ENCODE assay signal across 14 cellular contexts in genomic region chrX:2705461-2705860, GRCh38. TPM values are rescaled to one million over a fixed set of nuclear protein-coding genes. Genes with fewer than 3 reads are reported as not detected.
DNase-seq lines count a peak whose midpoint lies in the region; ATAC-seq and TF ChIP-seq lines count a peak whose summit lies in the region.
"Had no signal": no experiment of that assay in that cellular context is flagged by ENCODE, and none has a peak within 500 bp of the region (broad histone marks: within the 10 kb centered on the region; RNA-seq: fewer than 3 reads in every experiment).

No MANE protein-coding gene starts in this region.

- no peak for ATAC-seq in CD8-positive, alpha-beta T cell
- ATAC-seq in naive thymus-derived CD8-positive, alpha-beta T cell: no peak
- ATAC-seq: mucosa of descending colon, Panc1 had no signal

- peak overlapping the region; percentile 36 for H3K27ac ChIP-seq in ACC112 (ENCODE audit: low read depth, low read length)
- H3K27ac ChIP-seq in CD8-positive, alpha-beta T cell (ENCODE audit: low read depth, low read length): no peak overlapping the region

- CTCF ChIA-PET in CD8-positive, alpha-beta T cell (lab: Charles Lee): no interaction called here
- CTCF ChIA-PET in GM10248 (lab: Yijun Ruan, JAX): no interaction called here

- H3K27me3 Mint-ChIP-seq in CD8-positive, alpha-beta T cell (ENCODE audit: low read depth): peaks cover 2% of the 10 kb centered on the region
- H3K27me3 Mint-ChIP-seq in brain (no peaks in the 10 kb centered on the region), immature natural killer cell (ENCODE audit: low read depth in 3 of 3) (peaks cover 0 to 3% (median 0%) of the 10 kb centered on the region in 3 donors)
- no peaks in the 10 kb centered on the region for H3K27me3 Mint-ChIP-seq in naive thymus-derived CD8-positive, alpha-beta T cell
- H3K27me3 Mint-ChIP-seq: CD4-positive, CD25-positive, alpha-beta regulatory T cell had no signal

- DNase-seq in CD8-positive, alpha-beta T cell: no peak
- no peak for DNase-seq in naive thymus-derived CD8-positive, alpha-beta T cell
- DNase-seq in NCI-H2196 treated with DMSO at 0.1 percent for 48 hours (lab: John Stamatoyannopoulos, UW; ENCODE audit: unreplicated experiment) (no peak), GM10248 (ENCODE audit: extremely low spot score) (no peak), immature natural killer cell (no peak), erythroblast (lab: John Stamatoyannopoulos, UW) (no peak)
- DNase-seq: CD4-positive, CD25-positive, alpha-beta regulatory T cell; central memory CD4-positive, alpha-beta T cell; NCI-H1105; NCI-H446 had no signal

- H3K27me3 ChIP-seq in ACC112 (ENCODE audit: insufficient read depth, low read length): no peaks in the 10 kb centered on the region
- no peaks in the 10 kb centered on the region for H3K27me3 ChIP-seq in CD8-positive, alpha-beta T cell (ENCODE audit: insufficient read depth, low read length)

- H3K4me3 ChIP-seq in ACC112 (ENCODE audit: low read depth, low read length): no peak overlapping the region
- no peak overlapping the region for H3K4me3 ChIP-seq in CD8-positive, alpha-beta T cell (ENCODE audit: low read depth, low read length)
- H3K4me3 ChIP-seq: mucosa of descending colon had no signal

- TF ChIP-seq CTCF in CD8-positive, alpha-beta T cell (IDR thresholded peaks at IDR 0.05): no peak
- TF ChIP-seq CTCF in brain (conservative IDR thresholded peaks at IDR 0.05) (no peak), GM10248 (IDR thresholded peaks at IDR 0.05; ENCODE audit: control extremely low read depth, extremely low read depth, low read depth, missing control alignments) (no peak)

- H3K4me1 ChIP-seq in ACC112 (ENCODE audit: control insufficient read depth, insufficient read depth, low read length, unreplicated experiment): peaks cover 72% of the 10 kb centered on the region
- H3K4me1 ChIP-seq in CD8-positive, alpha-beta T cell (ENCODE audit: insufficient read depth, low read length): peaks cover 83% of the 10 kb centered on the region

- H3K9me3 ChIP-seq in CD8-positive, alpha-beta T cell (ENCODE audit: low read length): no peaks in the 10 kb centered on the region
- H3K9me3 ChIP-seq: mucosa of descending colon had no signal

- H3K9me3 Mint-ChIP-seq in CD8-positive, alpha-beta T cell: no peaks in the 10 kb centered on the region
- H3K9me3 Mint-ChIP-seq in brain: peaks cover 0 to under 1% (median 0%) of the 10 kb centered on the region in 5 experiments
- H3K9me3 Mint-ChIP-seq in naive thymus-derived CD8-positive, alpha-beta T cell: no peaks in the 10 kb centered on the region
- H3K9me3 Mint-ChIP-seq in immature natural killer cell: peaks cover 0 to 2% (median 0%) of the 10 kb centered on the region in 6 donors
- H3K9me3 Mint-ChIP-seq: CD4-positive, CD25-positive, alpha-beta regulatory T cell had no signal

- H3K36me3 ChIP-seq in ACC112 (ENCODE audit: insufficient read depth, low read length): peaks cover 13% of the 10 kb centered on the region; the same call in 1 of the 2 replicates
- peaks cover 2% of the 10 kb centered on the region for H3K36me3 ChIP-seq in CD8-positive, alpha-beta T cell (ENCODE audit: insufficient read depth, low read length)

- H3K4me1 Mint-ChIP-seq in CD8-positive, alpha-beta T cell (ENCODE audit: low read depth): peaks cover 93% of the 10 kb centered on the region
- H3K4me1 Mint-ChIP-seq in brain: peaks cover 82% of the 10 kb centered on the region
- H3K4me1 Mint-ChIP-seq in naive thymus-derived CD8-positive, alpha-beta T cell: peaks cover 63 to 95% (median 87%) of the 10 kb centered on the region in 4 donors
- peaks cover 89 to 90% of the 10 kb centered on the region in 2 donors for H3K4me1 Mint-ChIP-seq in immature natural killer cell

- TF ChIP-seq POLR2A in erythroblast (IDR thresholded peaks at IDR 0.05; ENCODE audit: low read length): no peak

- peaks cover 91% of the 10 kb centered on the region for H3K79me2 ChIP-seq in ACC112 (ENCODE audit: control insufficient read depth, insufficient read depth, low read length, unreplicated experiment)

- H3K4me3 Mint-ChIP-seq in CD8-positive, alpha-beta T cell: peak overlapping the region; percentile 4
- H3K4me3 Mint-ChIP-seq in brain (peak overlapping the region; percentile 0 to 62 (median 11)), immature natural killer cell (peak overlapping the region in 2 of 5 donors; percentile 3 to 58)
- peak overlapping the region in 6 of 10 donors; percentile 30 to 65 (median 55) for H3K4me3 Mint-ChIP-seq in naive thymus-derived CD8-positive, alpha-beta T cell

- H3K36me3 Mint-ChIP-seq in CD8-positive, alpha-beta T cell: peaks cover 15% of the 10 kb centered on the region
- peaks cover 4% of the 10 kb centered on the region for H3K36me3 Mint-ChIP-seq in brain
- peaks cover 0 to 32% (median 0%) of the 10 kb centered on the region in 3 donors for H3K36me3 Mint-ChIP-seq in naive thymus-derived CD8-positive, alpha-beta T cell
- H3K36me3 Mint-ChIP-seq in immature natural killer cell: peaks cover 0 to 7% (median 5%) of the 10 kb centered on the region in 3 donors

- peak overlapping the region; percentile 52 for H3K27ac Mint-ChIP-seq in CD8-positive, alpha-beta T cell
- peak overlapping the region; percentile 18 to 81 (median 45) for H3K27ac Mint-ChIP-seq in brain
- peak overlapping the region in 6 of 10 donors; percentile 1 to 70 (median 7) for H3K27ac Mint-ChIP-seq in naive thymus-derived CD8-positive, alpha-beta T cell
- H3K27ac Mint-ChIP-seq in immature natural killer cell: peak overlapping the region in 3 of 6 donors; percentile 0 to 51 (median 34)

- H2AFZ ChIP-seq in ACC112 (ENCODE audit: low read length, unreplicated experiment): no peak overlapping the region

- intact Hi-C loops in CD8-positive, alpha-beta T cell (cut with DNase I, micrococcal nuclease): loop anchor here in 1 of 2 experiments (5.0 kb wide), 1 partner anchor 63 kb away; no protein-coding TSS in a partner anchor

- POLR2A ChIA-PET in CD8-positive, alpha-beta T cell (lab: Charles Lee): no interaction called here
- POLR2A ChIA-PET in naive thymus-derived CD8-positive, alpha-beta T cell (lab: Charles Lee): no interaction called here
- POLR2A ChIA-PET in GM10248 (lab: Yijun Ruan, JAX): no interaction called here

RNA-seq across cellular contexts. Expression of gene CD99, which starts 14.4 kb away (rescaled TPM):
- total RNA-seq in CD8-positive, alpha-beta T cell: 100 to 1,000 TPM; 114 to 120 TPM
- polyA plus RNA-seq in brain (ENCODE audit: insufficient read depth, low read depth, low replicate concordance) (51.5 TPM), immature natural killer cell (100 to 1,000 TPM; 479 to 672 (median 543) TPM)
- total RNA-seq in naive thymus-derived CD8-positive, alpha-beta T cell: 100 to 1,000 TPM; 123 to 124 TPM
- polyA plus RNA-seq in naive thymus-derived CD8-positive, alpha-beta T cell: 100 to 1,000 TPM; 120 to 218 (median 137) TPM

RNA-seq across cellular contexts. Expression of gene XG, which starts 46.4 kb away (rescaled TPM):
- not detected for total RNA-seq in CD8-positive, alpha-beta T cell
- not detected for polyA plus RNA-seq in brain (ENCODE audit: insufficient read depth, low read depth, low replicate concordance)
- total RNA-seq in naive thymus-derived CD8-positive, alpha-beta T cell: not detected
- polyA plus RNA-seq in naive thymus-derived CD8-positive, alpha-beta T cell: not detected
- not detected for polyA plus RNA-seq in immature natural killer cell
- total RNA-seq: CD4-positive, CD25-positive, alpha-beta regulatory T cell had no signal
- polyA plus RNA-seq: CD4-positive, CD25-positive, alpha-beta regulatory T cell had no signal
